In genomic region chr1:54052934-54053744, GRCh38 we compare ENCODE assay signal across 8 cellular contexts. TPM values are rescaled to one million over a fixed set of nuclear protein-coding genes. Genes with fewer than 3 reads are reported as not detected.
DNase-seq lines count a peak whose midpoint lies in the region; FAIRE-seq and TF ChIP-seq lines count a peak whose summit lies in the region.

Gene TCEANC2, plus strand, starts transcription at chr1:54053608. Its CDS starts 815 bp downstream, at chr1:54054423.
Gene TMEM59, minus strand, starts transcription at chr1:54053204. Its CDS starts 16 bp downstream, at chr1:54053188.

- CTCF ChIA-PET in HEK293T (lab: Yijun Ruan, JAX): interaction anchor here (0.5 to 0.8 kb wide), 3 partner anchors 29 to 551 kb away, joined by 3 read pairs; no protein-coding TSS in a partner anchor

- peak; percentile 69 for TF ChIP-seq CTCF in neutrophil (IDR thresholded peaks at IDR 0.05)

- POLR2A ChIA-PET in HEK293T (lab: Yijun Ruan, JAX): interaction anchor here (0.8 to 2.4 kb wide), 9 partner anchors 9 to 669 kb away, joined by 3 to 7 read pairs (median 3); partner anchors contain the start of genes CYB5RL, IFT25 and MRPL37

- FAIRE-seq in frontal cortex (lab: Jason Lieb, UNC): no peak

- H3K36me3 ChIP-seq in SJSA1 (peaks cover 3% of the 10 kb centered on the region; the same call in 1 of the 2 replicates), neutrophil (peaks cover 6% of the 10 kb centered on the region)

- H3K4me1 ChIP-seq in SJSA1 (replicated peaks) (peaks cover 13% of the 10 kb centered on the region), neutrophil (ENCODE audit: control insufficient read depth in 1 of 2, insufficient read depth in 1 of 2, low read depth in 1 of 2, low read length in 1 of 2) (peaks cover 32 to 45% of the 10 kb centered on the region in 2 experiments)

- H3K27ac ChIP-seq in SJSA1 (peak within 1 kb of the TSS; percentile 75), neutrophil (peak within 1 kb of the TSS; percentile 97)

- H3K27me3 ChIP-seq in SJSA1 (replicated peaks): no peaks in the 10 kb centered on the region
- H3K27me3 ChIP-seq in neutrophil: no peaks in the 10 kb centered on the region

- H3K4me3 ChIP-seq in SJSA1 (peak within 1 kb of the TSS; percentile 70), neutrophil (ENCODE audit: low read depth in 1 of 2, low read length in 1 of 2) (peak within 1 kb of the TSS; percentile 94 to 95)

- no peaks in the 10 kb centered on the region for H3K9me3 ChIP-seq in SJSA1 (replicated peaks)
- H3K9me3 ChIP-seq in neutrophil: no peaks in the 10 kb centered on the region

- DNase-seq in GM03348 (ENCODE audit: low spot score) (peak; percentile 96), HEK293T (ENCODE audit: extremely low spot score) (peak; percentile 95), MV-4-11 (lab: John Stamatoyannopoulos, UW) (peak; percentile 99), SJSA1 (ENCODE audit: low read depth in 1 of 2, low spot score in 2 of 2) (peak; percentile 99), frontal cortex (ENCODE audit: low spot score in 2 of 2) (peak; percentile 64 to 89), superior temporal gyrus (ENCODE audit: extremely low spot score) (peak; percentile 99)
- DNase-seq in activated naive CD4-positive, alpha-beta T cell (lab: John Stamatoyannopoulos, UW): peak; percentile 91 to 95 (median 94)

TF ChIP-seq in HEK293T, 16 proteins besides CTCF, POLR2A, EP300 and RAD21:
- TF ChIP-seq HDGF (IDR thresholded peaks at IDR 0.05; ENCODE audit: borderline replicate concordance): no peak
- TF ChIP-seq SUZ12 (IDR thresholded peaks at IDR 0.05): peak; percentile 83
- TF ChIP-seq ELF4 (IDR thresholded peaks at IDR 0.05): peak; percentile 86
- TF ChIP-seq PKNOX1 (IDR thresholded peaks at IDR 0.05): peak; percentile 79
- TF ChIP-seq L3MBTL2 (conservative IDR thresholded peaks at IDR 0.05): peak; percentile 63
- TF ChIP-seq FOXK2 (IDR thresholded peaks at IDR 0.05): peak; percentile 88

RNA-seq across cellular contexts. Expression of gene TCEANC2, which starts in this region (rescaled TPM):
- total RNA-seq in SJSA1 (2014; rRNA removed; shearing (Covaris generic)): 1.5 and 2.9 TPM in 2 replicates
- 4.9 TPM for total RNA-seq in frontal cortex

RNA-seq across cellular contexts. Expression of gene TMEM59, which starts in this region (rescaled TPM):
- 310 and 384 TPM in 2 replicates for total RNA-seq in SJSA1 (2014; rRNA removed; shearing (Covaris generic))
- total RNA-seq in frontal cortex: 92.9 TPM

Comparison
In these comparisons a context has a peak if more than half of its experiments do, and no peak if none do; other contexts are left out.
1. Peak in every context shown above with its lines: DNase-seq, H3K4me3 ChIP-seq and H3K27ac ChIP-seq.